Comparison of ENCODE assay signal across 1 cellular context in genomic region chr1:238399558-238399957, GRCh38.
TF ChIP-seq lines count a peak whose summit lies in the region.

No MANE protein-coding gene starts in this region.

TF ChIP-seq in H1, 55 proteins besides CTCF, POLR2A, EP300 and RAD21 (continued from another document):
- TF ChIP-seq TBP (IDR thresholded peaks at IDR 0.05; ENCODE audit: low read depth, low read length): no peak
- TF ChIP-seq HDAC6 (IDR thresholded peaks at IDR 0.05; ENCODE audit: low read depth, low read length): no peak
